In the genomic region with DNA sequence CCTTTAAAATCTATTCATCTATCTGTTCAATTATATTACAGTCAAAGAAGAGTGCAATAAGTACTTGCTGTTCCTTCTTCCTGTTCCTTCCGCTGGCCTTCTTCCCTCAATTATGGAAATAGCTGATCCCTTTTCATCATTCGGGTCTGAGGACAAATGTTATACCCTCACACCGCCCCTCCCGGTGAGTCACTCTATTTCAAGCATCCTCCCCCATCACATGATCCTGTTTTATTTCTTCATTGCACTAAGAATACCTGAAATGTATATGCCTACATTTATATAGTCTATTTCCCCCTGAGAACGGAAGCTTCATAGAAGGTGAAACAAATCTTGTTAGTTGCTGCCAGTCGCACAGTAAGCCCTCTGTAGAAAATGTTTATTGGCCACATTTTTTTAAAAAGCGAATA, we compare ENCODE assay signal across 9 cellular contexts. TPM values are rescaled to one million over a fixed set of nuclear protein-coding genes. Genes with fewer than 3 reads are reported as not detected.
DNase-seq lines count a peak whose midpoint lies in the region; ATAC-seq and TF ChIP-seq lines count a peak whose summit lies in the region.
"Had no signal": no experiment of that assay in that cellular context is flagged by ENCODE, and none has a peak within 500 bp of the region (broad histone marks: within the 10 kb centered on the region; RNA-seq: fewer than 3 reads in every experiment).

No MANE protein-coding gene starts in this region.

- 20 to 34% (median 23%) methylated on average over 7 of the region's 7 CpGs for WGBS in spleen, 5 donors

- TF ChIP-seq POLR2A in spleen (IDR thresholded peaks at IDR 0.05), result no peak

- H3K4me1 ChIP-seq in DND-41 (ENCODE audit: insufficient read depth, low read length) (peaks cover 35% of the 10 kb centered on the region), Loucy (ENCODE audit: insufficient read depth, low read length, poor library complexity, severe bottlenecking) (peaks cover 63% of the 10 kb centered on the region), spleen (peaks cover 20 to 100% (median 77%) of the 10 kb centered on the region in 6 donors)

- H2AFZ ChIP-seq in DND-41 (ENCODE audit: low read depth, low read length), result no peak overlapping the region
- no peak overlapping the region for H2AFZ ChIP-seq in Loucy (ENCODE audit: low read length)

- intact Hi-C loops in activated CD4-positive, alpha-beta T cell treated with anti-CD3 and anti-CD28 coated beads, Interleukin-2, amount 10 ng/mL, durations not matched to agents 24 days and 14 days (cut with micrococcal nuclease), result loop anchor here (2.0 to 5.0 kb wide), 6 partner anchors 106 to 1491 kb away; partner anchors contain the start of genes RAPGEF3 and SLC38A2
- intact Hi-C loops in spleen (cut with DNase I; ENCODE audit: low total_unique reads), result no loop called here

- ATAC-seq in DND-41 (ENCODE audit: insufficient read depth, low read depth) (no peak), GM21619 (IDR thresholded peaks at IDR 0.05; ENCODE audit: unreplicated experiment) (no peak), GM18511 (IDR thresholded peaks at IDR 0.05; ENCODE audit: unreplicated experiment) (no peak)

- peaks cover 2% of the 10 kb centered on the region for H3K9me3 ChIP-seq in DND-41 (ENCODE audit: insufficient read depth, low read length, severe bottlenecking)
- H3K9me3 ChIP-seq in Loucy (ENCODE audit: insufficient read depth, low read depth, low read length), result no peaks in the 10 kb centered on the region
- H3K9me3 ChIP-seq in spleen, result no peaks in the 10 kb centered on the region

- H3K27ac ChIP-seq in DND-41 (ENCODE audit: low read length), result no peak overlapping the region
- H3K27ac ChIP-seq in spleen, result peak overlapping the region; percentile 82 to 98 (median 94)

- H3K27me3 Mint-ChIP-seq in activated CD4-positive, alpha-beta T cell treated with anti-CD3 and anti-CD28 coated beads, Interleukin-2, amount 10 ng/mL, durations not matched to agents 24 days and 14 days, result no peaks in the 10 kb centered on the region
- H3K27me3 Mint-ChIP-seq: stimulated activated naive CD8-positive, alpha-beta T cell treated with anti-CD3 and anti-CD28 coated beads, Interleukin-15, amount 100 ng/mL, for 72 hours had no signal

- H3K36me3 Mint-ChIP-seq in activated CD4-positive, alpha-beta T cell treated with anti-CD3 and anti-CD28 coated beads, Interleukin-2, amount 10 ng/mL, durations not matched to agents 24 days and 14 days (ENCODE audit: low read depth), result peaks cover 19% of the 10 kb centered on the region

- peaks cover 40% of the 10 kb centered on the region for H3K79me2 ChIP-seq in DND-41 (ENCODE audit: insufficient read depth, low read length)
- peaks cover 93% of the 10 kb centered on the region for H3K79me2 ChIP-seq in Loucy (ENCODE audit: insufficient read depth, low read length)

- H3K36me3 ChIP-seq in DND-41 (ENCODE audit: insufficient read depth, low read length) (no peaks in the 10 kb centered on the region; the same call in 1 of the 2 replicates), Loucy (ENCODE audit: insufficient read depth, low read length) (no peaks in the 10 kb centered on the region), spleen (no peaks in the 10 kb centered on the region)

- H3K9ac ChIP-seq in DND-41 (ENCODE audit: low read depth, low read length) (no peak overlapping the region), Loucy (ENCODE audit: low read depth, low read length, poor library complexity, severe bottlenecking) (peak overlapping the region; percentile 91)

- TF ChIP-seq CTCF in DND-41 (IDR thresholded peaks at IDR 0.05; ENCODE audit: borderline replicate concordance, extremely low read depth, low read length, poor library complexity, severe bottlenecking) (no peak), Loucy (conservative IDR thresholded peaks at IDR 0.05; ENCODE audit: low read length) (0 out of 2 replicates have a peak, but pooled peaks have one; percentile 12), spleen (IDR thresholded peaks at IDR 0.05 in 8 of 11, conservative IDR thresholded peaks at IDR 0.05 in 3 of 11) (no peak)

- DNase-seq in DND-41, result no peak
- DNase-seq in activated CD4-positive, alpha-beta T cell treated with anti-CD3 and anti-CD28 coated beads, Interleukin-2, amount 10 ng/mL, durations not matched to agents 24 days and 14 days, result peak; percentile 77
- peak; percentile 78 for DNase-seq in fibroblast of the conjunctiva (ENCODE audit: low read depth)
- no peak for DNase-seq in spleen
- DNase-seq in HuH-7.5 (ENCODE audit: low spot score), result no peak

- no peaks in the 10 kb centered on the region for H3K9me3 Mint-ChIP-seq in activated CD4-positive, alpha-beta T cell treated with anti-CD3 and anti-CD28 coated beads, Interleukin-2, amount 10 ng/mL, durations not matched to agents 24 days and 14 days
- H3K9me3 Mint-ChIP-seq: stimulated activated naive CD8-positive, alpha-beta T cell treated with anti-CD3 and anti-CD28 coated beads, Interleukin-15, amount 100 ng/mL, for 72 hours had no signal

- H3K4me3 ChIP-seq in DND-41 (ENCODE audit: low read depth in 1 of 2, low read length in 2 of 2) (no peak overlapping the region), Loucy (ENCODE audit: low read length, poor library complexity, severe bottlenecking) (peak overlapping the region; percentile 89), spleen (peak overlapping the region; percentile 53 to 83 (median 74))

- H3K4me3 Mint-ChIP-seq in activated CD4-positive, alpha-beta T cell treated with anti-CD3 and anti-CD28 coated beads, Interleukin-2, amount 10 ng/mL, durations not matched to agents 24 days and 14 days, result no peak overlapping the region
- H3K4me3 Mint-ChIP-seq: stimulated activated naive CD8-positive, alpha-beta T cell treated with anti-CD3 and anti-CD28 coated beads, Interleukin-15, amount 100 ng/mL, for 72 hours had no signal

- no peaks in the 10 kb centered on the region for H3F3A ChIP-seq in Loucy (ENCODE audit: low read depth)

- H3K27ac Mint-ChIP-seq in activated CD4-positive, alpha-beta T cell treated with anti-CD3 and anti-CD28 coated beads, Interleukin-2, amount 10 ng/mL, durations not matched to agents 24 days and 14 days, result no peak overlapping the region
- H3K27ac Mint-ChIP-seq: stimulated activated naive CD8-positive, alpha-beta T cell treated with anti-CD3 and anti-CD28 coated beads, Interleukin-15, amount 100 ng/mL, for 72 hours had no signal

- H3K9me2 ChIP-seq in Loucy (replicated peaks; ENCODE audit: low read depth, low read length), result no peaks in the 10 kb centered on the region

- H4K20me1 ChIP-seq in DND-41 (ENCODE audit: insufficient read depth, low read length) (no peaks in the 10 kb centered on the region), Loucy (ENCODE audit: insufficient read depth, low read length, poor library complexity, severe bottlenecking) (peaks cover 54% of the 10 kb centered on the region)

- H3K27me3 ChIP-seq in DND-41 (ENCODE audit: insufficient read depth, low read length, poor library complexity) (no peaks in the 10 kb centered on the region), Loucy (ENCODE audit: insufficient read depth, low read length, poor library complexity, severe bottlenecking) (peaks cover 10% of the 10 kb centered on the region), spleen (replicated peaks in 1 of 7) (peaks cover 0 to 36% (median 4%) of the 10 kb centered on the region in 7 donors)

- H3K4me2 ChIP-seq in DND-41 (ENCODE audit: insufficient read depth, low read length) (peak overlapping the region; percentile 81; the same call in 1 of the 2 replicates), Loucy (ENCODE audit: low read depth, low read length, poor library complexity, severe bottlenecking) (peak overlapping the region; percentile 98)

- H3K4me1 Mint-ChIP-seq in activated CD4-positive, alpha-beta T cell treated with anti-CD3 and anti-CD28 coated beads, Interleukin-2, amount 10 ng/mL, durations not matched to agents 24 days and 14 days, result peaks cover 36% of the 10 kb centered on the region

RNA-seq across cellular contexts. Expression of gene SLC38A1, which starts 2.5 kb away (rescaled TPM):
- total RNA-seq in activated CD4-positive, alpha-beta T cell treated with anti-CD3 and anti-CD28 coated beads, Interleukin-2, amount 10 ng/mL, durations not matched to agents 24 days and 14 days, result 180 and 181 TPM in 2 replicates
- total RNA-seq in spleen, result 100 to 1,000 TPM in 3 of 7 donors, 10 to 100 TPM in 4; 82.3 to 142 (median 94.4) TPM
- 10 to 100 TPM; 26.9 to 33.8 (median 30.7) TPM for polyA plus RNA-seq in spleen

Comparison
In these comparisons a context has a peak if more than half of its experiments do, and no peak if none do; other contexts are left out.
1. DNase-seq: peak in activated CD4-positive, alpha-beta T cell treated with anti-CD3 and anti-CD28 coated beads, Interleukin-2, amount 10 ng/mL, durations not matched to agents 24 days and 14 days (single experiment) and fibroblast of the conjunctiva (single experiment); none in DND-41 (single experiment), spleen (single experiment) and HuH-7.5 (single experiment).
2. H3K4me3 ChIP-seq: peak in Loucy (single experiment) and spleen (8 of 8); none in DND-41 (0 of 2).